Comparison of ENCODE assay signal across 12 cellular contexts in the genomic region with DNA sequence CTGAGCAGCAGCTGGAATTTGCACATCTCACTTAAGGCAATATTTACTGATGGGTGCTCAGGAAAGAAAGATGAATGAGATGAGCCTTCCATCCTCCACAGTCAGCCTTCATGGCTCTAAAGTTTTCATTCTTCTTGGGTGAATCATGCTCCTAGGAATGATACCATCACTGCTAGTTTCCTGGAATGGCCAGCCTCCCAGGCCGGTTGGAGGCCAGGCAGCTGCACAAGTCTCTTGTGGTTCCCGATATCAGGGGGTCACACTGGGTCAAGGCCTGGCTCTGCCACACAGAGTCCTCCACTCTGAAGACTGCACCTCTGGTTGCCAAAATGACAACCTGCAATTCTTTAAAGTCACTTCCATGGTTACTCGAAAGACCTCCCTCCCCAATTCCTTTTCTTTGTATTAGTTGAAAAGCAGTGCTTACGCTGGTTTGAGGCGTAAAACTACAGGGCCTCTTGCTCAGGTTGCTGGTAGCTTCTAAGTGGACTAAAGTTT. TPM values are rescaled to one million over a fixed set of nuclear protein-coding genes. Genes with fewer than 3 reads are reported as not detected.
A peak's percentile ranks its signal among the peaks of the same experiment; 100 is the strongest.
DNase-seq lines count a peak whose midpoint lies in the region; ATAC-seq and TF ChIP-seq lines count a peak whose summit lies in the region.
"Had no signal": no experiment of that assay in that cellular context is flagged by ENCODE, and none has a peak within 500 bp of the region (broad histone marks: within the 10 kb centered on the region; RNA-seq: fewer than 3 reads in every experiment).

No MANE protein-coding gene starts in this region.

- 0 out of 2 replicates have a peak, but pooled peaks cover 4% of the 10 kb centered on the region for H3K4me1 ChIP-seq in Caco-2

- DNase-seq in Caco-2 (peak; percentile 6 to 52), RPMI7951 (ENCODE audit: low read depth) (peak; percentile 96), fibroblast of pulmonary artery (ENCODE audit: low read depth) (peak; percentile 93), non-pigmented ciliary epithelial cell (ENCODE audit: low read depth) (peak; percentile 86), left colon (no peak), lower leg skin (ENCODE audit: low spot score in 2 of 2) (no peak), NCI-H345 (lab: John Stamatoyannopoulos, UW) (no peak), immature natural killer cell (no peak)
- DNase-seq: activated CD4-positive, alpha-beta T cell treated with anti-CD3 and anti-CD28 coated beads, Interleukin-2, amount 50 U/mL, for 1 hour; cerebellar nuclear complex; KG1; stimulated activated CD4-positive, alpha-beta T cell treated with anti-CD3 and anti-CD28 coated beads, Interleukin-4, amount 100 ng/mL, for 24 hours had no signal

- intact Hi-C loops in Caco-2 (cut with micrococcal nuclease; ENCODE audit: unreplicated experiment) (no loop called here), left colon (cut with DNase I, micrococcal nuclease) (no loop called here), lower leg skin (cut with DNase I; ENCODE audit: low total_unique reads) (no loop called here)

- H3K4me3 Mint-ChIP-seq in Caco-2 (ENCODE audit: unreplicated experiment) (no peak overlapping the region), immature natural killer cell (no peak overlapping the region)

- WGBS in lower leg skin, 2 donors, result 79 to 84% methylated on average over 5 of the region's 5 CpGs

- no peak for TF ChIP-seq POLR2A in lower leg skin (IDR thresholded peaks at IDR 0.05)

- no TSS peak for BruUV-seq in Caco-2 (replicated peaks; lab: Mats Ljungman, UMichigan)

- H3K36me3 ChIP-seq in Caco-2 (ENCODE audit: control insufficient read depth, insufficient read depth, low read length), result no peaks in the 10 kb centered on the region

- no peak for ATAC-seq in left colon

- no peaks in the 10 kb centered on the region for H3K9me3 Mint-ChIP-seq in Caco-2 (ENCODE audit: unreplicated experiment)
- peaks cover 0 to 3% (median 0%) of the 10 kb centered on the region in 6 donors for H3K9me3 Mint-ChIP-seq in immature natural killer cell

- H3K27me3 Mint-ChIP-seq in Caco-2 (ENCODE audit: insufficient read depth, unreplicated experiment), result no peaks in the 10 kb centered on the region
- peaks cover 0 to 4% (median 0%) of the 10 kb centered on the region in 3 donors for H3K27me3 Mint-ChIP-seq in immature natural killer cell (ENCODE audit: low read depth in 3 of 3)

- H3K27ac Mint-ChIP-seq in Caco-2 (ENCODE audit: unreplicated experiment), result no peak overlapping the region
- H3K27ac Mint-ChIP-seq in immature natural killer cell, result no peak overlapping the region

- H3K9me3 ChIP-seq in Caco-2, result no peaks in the 10 kb centered on the region

- H3K36me3 Mint-ChIP-seq in Caco-2 (ENCODE audit: insufficient read depth, unreplicated experiment) (no peaks in the 10 kb centered on the region), immature natural killer cell (no peaks in the 10 kb centered on the region)

- H3K4me1 Mint-ChIP-seq in Caco-2 (ENCODE audit: low read depth, unreplicated experiment), result no peaks in the 10 kb centered on the region
- no peaks in the 10 kb centered on the region for H3K4me1 Mint-ChIP-seq in immature natural killer cell

- POLR2A ChIA-PET in Caco-2 (lab: Charles Lee), result no interaction called here

- no peaks in the 10 kb centered on the region for H3K27me3 ChIP-seq in Caco-2 (replicated peaks; ENCODE audit: control insufficient read depth, insufficient read depth, low read length)

- TF ChIP-seq CTCF in Caco-2 (IDR thresholded peaks at IDR 0.05; ENCODE audit: insufficient read depth in 1 of 2, low read depth in 1 of 2, low read length in 1 of 2, severe bottlenecking in 1 of 2, unreplicated experiment in 1 of 2) (no peak), fibroblast of pulmonary artery (IDR thresholded peaks at IDR 0.05; ENCODE audit: low read length, missing control alignments) (no peak), lower leg skin (IDR thresholded peaks at IDR 0.05) (no peak)

- H3K4me3 ChIP-seq in Caco-2 (ENCODE audit: low read depth, low read length) (no peak overlapping the region), fibroblast of pulmonary artery (replicated peaks; ENCODE audit: low read depth, low read length) (no peak overlapping the region), lower leg skin (ENCODE audit: low read depth, poor library complexity, severe bottlenecking) (no peak overlapping the region)

- CTCF ChIA-PET in Caco-2 (lab: Charles Lee), result no interaction called here

RNA-seq across cellular contexts. Expression of a gene that starts 46.2 kb away (rescaled TPM):
- total RNA-seq in Caco-2 (2022) (0.28 TPM in 1 of 2 replicates, not detected in the other), left colon (1 to 10 TPM; 1.5 to 2.7 TPM), lower leg skin (10 to 100 TPM; 68.9 to 75.6 (median 72.1) TPM)
- total RNA-seq in RPMI7951 (2014; rRNA removed; shearing (Covaris generic)), result 1.3 and 1.5 TPM in 2 replicates
- polyA plus RNA-seq in immature natural killer cell, result not detected

Comparison
In these comparisons a context has a peak if more than half of its experiments do, and no peak if none do; other contexts are left out.
1. DNase-seq: peak in Caco-2 (2 of 2), RPMI7951 (single experiment), fibroblast of pulmonary artery (single experiment) and non-pigmented ciliary epithelial cell (single experiment); none in left colon (0 of 2), lower leg skin (0 of 2), NCI-H345 (single experiment) and immature natural killer cell (0 of 3).
2. RNA of a gene that starts 46.2 kb away (total RNA-seq): 68.9 to 75.6 TPM in lower leg skin; 1.5 to 2.7 TPM in left colon, 1.3 to 1.5 TPM in RPMI7951 and 0.28 TPM in Caco-2; every median in the first group is over 10 times any median in the second.